ENCODE assay signal across 8 cellular contexts in the genomic region with DNA sequence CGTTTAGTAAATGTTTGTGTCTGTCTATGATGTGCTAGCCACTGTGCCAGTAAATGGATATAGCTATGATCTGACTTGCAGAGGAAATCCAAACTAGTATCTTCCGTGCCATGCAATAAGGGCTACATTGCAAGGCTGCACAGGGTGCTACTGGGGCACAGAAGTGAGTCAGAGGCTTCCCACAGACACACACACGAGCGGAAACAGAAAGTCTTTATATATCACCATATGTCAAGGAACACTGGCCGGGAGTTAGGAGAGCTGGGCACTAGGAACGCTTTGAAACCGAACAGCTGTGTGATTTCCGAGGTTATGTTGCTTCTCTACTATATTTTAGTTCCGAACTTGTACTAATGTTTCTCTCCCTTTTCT. TPM values are rescaled to one million over a fixed set of nuclear protein-coding genes. Genes with fewer than 3 reads are reported as not detected.
DNase-seq lines count a peak whose midpoint lies in the region; ATAC-seq, FAIRE-seq and TF ChIP-seq lines count a peak whose summit lies in the region.
"Not testable (repeated sequence)": the region's sequence is repeated elsewhere in the genome, so short reads cannot be mapped to it uniquely, and the experiment has no call there.

No MANE protein-coding gene starts in this region.

- TF ChIP-seq RAD21 in K562 (CRISPR knock-in tag; conservative IDR thresholded peaks at IDR 0.05 in 1 of 2, IDR thresholded peaks at IDR 0.05 in 1 of 2): not testable (repeated sequence)

- H3K36me3 ChIP-seq in K562 (ENCODE audit: control insufficient read depth, insufficient read depth, low read length): peaks cover 58% of the 10 kb centered on the region
- H3K36me3 ChIP-seq in upper lobe of right lung: peaks cover 45% of the 10 kb centered on the region

- TSS peak; percentile 76 for BruUV-seq in K562 (replicated peaks; lab: Mats Ljungman, UMichigan)

- under 1% methylated on average over 9 of the region's 9 CpGs for WGBS in K562 (ENCODE audit: insufficient coverage, low coverage, missing lambda C conversion rate)

- TF ChIP-seq CTCF in K562 (IDR thresholded peaks at IDR 0.05 in 2 of 3, conservative IDR thresholded peaks at IDR 0.05 in 1 of 3; ENCODE audit: insufficient read depth in 2 of 3, low read depth in 1 of 3, low read length in 3 of 3); fibroblast of villous mesenchyme (IDR thresholded peaks at IDR 0.05; ENCODE audit: insufficient read depth, low read depth, low read length); upper lobe of right lung (IDR thresholded peaks at IDR 0.05): not testable (repeated sequence)

- H2AFZ ChIP-seq in K562 (ENCODE audit: low read depth, low read length): peak overlapping the region; percentile 100

- CTCF ChIA-PET in K562 (lab: Yijun Ruan, JAX; ENCODE audit: low intra/inter-chr PET ratio): not testable (repeated sequence)

- TF ChIP-seq EP300 in K562 (IDR thresholded peaks at IDR 0.05; ENCODE audit: low read length): not testable (repeated sequence)

- peaks cover 37% of the 10 kb centered on the region for H3K79me2 ChIP-seq in K562 (ENCODE audit: control insufficient read depth, insufficient read depth, low read length)

- peak overlapping the region; percentile 97 for H3K27ac ChIP-seq in K562 (ENCODE audit: extremely low read depth, low read depth, low read length)
- H3K27ac ChIP-seq in upper lobe of right lung: peak overlapping the region; percentile 87

- DNase-seq in NCI-H82 (lab: John Stamatoyannopoulos, UW) (peak; percentile 51), K562 (ENCODE audit: extremely low read depth in 1 of 4, low spot score in 3 of 4) (peak in 1 of 4 experiments; percentile 15), fibroblast of villous mesenchyme (ENCODE audit: low read depth) (peak; percentile 72)
- DNase-seq in activated CD4-positive, alpha-beta T cell treated with anti-CD3 and anti-CD28 coated beads, Interleukin-2, amount 50 U/mL, for 1 hour: peak; percentile 14
- DNase-seq in stimulated activated CD4-positive, alpha-beta T cell treated with anti-CD3 and anti-CD28 coated beads, Interleukin-15, amount 100 ng/mL, for 24 hours: peak; percentile 54
- not testable (repeated sequence) for DNase-seq in upper lobe of right lung

- not testable (repeated sequence) for TF ChIP-seq POLR2A in K562 (conservative IDR thresholded peaks at IDR 0.05)

- peaks cover 0 to 19% of the 10 kb centered on the region in 2 experiments; a peak in 3 of 5 replicates for H3K4me1 ChIP-seq in K562 (replicated peaks in 1 of 2; ENCODE audit: control insufficient read depth in 2 of 2, insufficient read depth in 2 of 2, low read length in 2 of 2)
- peaks cover 17% of the 10 kb centered on the region for H3K4me1 ChIP-seq in mononuclear cell (ENCODE audit: insufficient read depth, low read length)
- H3K4me1 ChIP-seq in upper lobe of right lung: peaks cover 17% of the 10 kb centered on the region

- intact Hi-C loops in K562 (cut with micrococcal nuclease); upper lobe of right lung (cut with DNase I): not testable (repeated sequence)

- not testable (repeated sequence) for H3K9me1 ChIP-seq in K562 (ENCODE audit: control insufficient read depth, insufficient read depth, low read length)

- peak overlapping the region; percentile 94 to 95 for H3K9ac ChIP-seq in K562 (ENCODE audit: insufficient read depth in 1 of 2, low read depth in 2 of 2, low read length in 2 of 2)

- H3K4me3 ChIP-seq in GM08714 (ENCODE audit: low read length) (peak overlapping the region; percentile 67), K562 (peak overlapping the region; percentile 96), fibroblast of villous mesenchyme (ENCODE audit: low read depth, low read length) (peak overlapping the region; percentile 93), mononuclear cell (ENCODE audit: low read length) (peak overlapping the region; percentile 83), upper lobe of right lung (peak overlapping the region; percentile 91)

- POLR2A ChIA-PET in K562 (lab: Yijun Ruan, JAX): interaction anchor here (0.7 to 7.0 kb wide), 10 partner anchors 11 to 633 kb away, joined by 3 to 118 read pairs (median 4); partner anchors contain the start of genes P4HA1 and SEC24C

- FAIRE-seq in K562 (lab: Jason Lieb, UNC): peak; percentile 23

- in situ Hi-C loops in K562 (cut with MboI): not testable (repeated sequence)

- peak; percentile 5 for ATAC-seq in K562
- not testable (repeated sequence) for ATAC-seq in upper lobe of right lung

- not testable (repeated sequence) for H3K9me3 ChIP-seq in K562 (replicated peaks; ENCODE audit: control insufficient read depth, insufficient read depth, low read depth, low read length); mononuclear cell (ENCODE audit: low read depth, low read length); upper lobe of right lung

- H4K20me1 ChIP-seq in K562 (replicated peaks; ENCODE audit: control insufficient read depth, insufficient read depth, low read length): not testable (repeated sequence)

- H3K27me3 ChIP-seq in K562 (ENCODE audit: control insufficient read depth in 2 of 2, insufficient read depth in 2 of 2, low read length in 2 of 2); mononuclear cell (ENCODE audit: insufficient read depth, low read length); upper lobe of right lung: not testable (repeated sequence)

- peak overlapping the region; percentile 95 for H3K4me2 ChIP-seq in K562 (ENCODE audit: insufficient read depth, low read length)

RNA-seq across cellular contexts. Expression of gene SEC24C, which starts 14.4 kb away (rescaled TPM):
- 185 and 253 TPM in 2 replicates for total RNA-seq in K562 (2011; cell fraction: chromatin; rRNA removed; ENCODE audit: low replicate concordance)
- total RNA-seq in K562 (2011; cell fraction: nucleolus; rRNA removed): 121 and 131 TPM in 2 replicates
- total RNA-seq in K562 (2011; cell fraction: nucleoplasm; rRNA removed): 132 and 136 TPM in 2 replicates
- total RNA-seq in K562 (2014; rRNA removed): 70.5 and 99.4 TPM in 2 replicates
- total RNA-seq in K562 (2014; rRNA removed; fragmentation: Illumina TruSeq; extraction: Trizol): 48.6 and 48.7 TPM in 2 replicates
- 55.5 and 59.4 TPM in 2 replicates for total RNA-seq in K562 (2015; rRNA removed; fragmentation: Illumina TruSeq; extraction: Trizol)
- total RNA-seq in K562 (2021): 103 and 115 TPM in 2 replicates
- polyA plus RNA-seq in K562 (2011; rRNA removed): 97.4 and 150 TPM in 2 replicates
- polyA plus RNA-seq in K562 (2011; cell fraction: cytosol; rRNA removed): 116 and 140 TPM in 2 replicates
- polyA plus RNA-seq in K562 (2011; cell fraction: nucleus; rRNA removed): 227 TPM in 2 replicates
- 94.4 and 137 TPM in 2 replicates for polyA plus RNA-seq in K562 (2012)
- polyA plus RNA-seq in K562 (2014; fragmentation: Illumina TruSeq; extraction: Trizol): 108 and 110 TPM in 2 replicates
- 10 to 100 TPM; 19.0 to 88.4 TPM for polyA plus RNA-seq in K562 (2014; fragmentation: Nextera tagmentation; extraction: Ambion mirVana)
- polyA plus RNA-seq in K562 (2014; rRNA removed): 64.7 and 68.8 TPM in 2 replicates
- polyA minus RNA-seq in K562 (2011; rRNA and poly(A)+ RNA removed): 164 and 184 TPM in 2 replicates
- polyA minus RNA-seq in K562 (2011; cell fraction: cytosol; rRNA and poly(A)+ RNA removed): 98.3 and 102 TPM in 2 replicates
- 40.7 and 54.6 TPM in 2 replicates for polyA minus RNA-seq in K562 (2011; cell fraction: nucleus; rRNA and poly(A)+ RNA removed)
- total RNA-seq in fibroblast of villous mesenchyme: 42.8 and 54.0 TPM in 2 replicates
- 25.3 TPM for total RNA-seq in mononuclear cell
- 71.0 TPM for total RNA-seq in upper lobe of right lung

RNA-seq across cellular contexts. Expression of gene AGAP5, which starts 31.9 kb away (rescaled TPM):
- 22.4 and 44.9 TPM in 2 replicates for total RNA-seq in K562 (2011; cell fraction: chromatin; rRNA removed; ENCODE audit: low replicate concordance)
- total RNA-seq in K562 (2011; cell fraction: nucleolus; rRNA removed): 12.0 and 15.7 TPM in 2 replicates
- 23.0 and 30.7 TPM in 2 replicates for total RNA-seq in K562 (2011; cell fraction: nucleoplasm; rRNA removed)
- total RNA-seq in K562 (2014; rRNA removed) (1.2 and 3.5 TPM in 2 replicates), K562 (2014; rRNA removed; fragmentation: Illumina TruSeq; extraction: Trizol) (3.7 and 5.3 TPM in 2 replicates), K562 (2015; rRNA removed; fragmentation: Illumina TruSeq; extraction: Trizol) (6.1 and 6.2 TPM in 2 replicates), K562 (2021) (5.1 and 5.6 TPM in 2 replicates), fibroblast of villous mesenchyme (3.0 and 3.9 TPM in 2 replicates), mononuclear cell (1.8 TPM), upper lobe of right lung (9.8 TPM)
- polyA plus RNA-seq in K562 (2011; rRNA removed) (7.5 and 10.1 TPM in 2 replicates), K562 (2014; fragmentation: Illumina TruSeq; extraction: Trizol) (5.4 and 7.0 TPM in 2 replicates), K562 (2014; fragmentation: Nextera tagmentation; extraction: Ambion mirVana) (under 1 TPM; 0.32 to 0.66 TPM), K562 (2014; rRNA removed) (5.0 and 6.8 TPM in 2 replicates)
- polyA plus RNA-seq in K562 (2011; cell fraction: cytosol; rRNA removed): 4.1 and 5.4 TPM in 2 replicates
- polyA plus RNA-seq in K562 (2011; cell fraction: nucleus; rRNA removed): 35.9 and 45.0 TPM in 2 replicates
- 3.9 and 9.2 TPM in 2 replicates for polyA plus RNA-seq in K562 (2012)
- 5.3 and 5.7 TPM in 2 replicates for polyA minus RNA-seq in K562 (2011; rRNA and poly(A)+ RNA removed)
- polyA minus RNA-seq in K562 (2011; cell fraction: cytosol; rRNA and poly(A)+ RNA removed): 1.2 and 2.4 TPM in 2 replicates
- polyA minus RNA-seq in K562 (2011; cell fraction: nucleus; rRNA and poly(A)+ RNA removed): 4.8 and 9.8 TPM in 2 replicates

RNA-seq across cellular contexts. Expression of gene CHCHD1, which starts 52.1 kb away (rescaled TPM):
- total RNA-seq in K562 (2011; cell fraction: chromatin; rRNA removed; ENCODE audit: low replicate concordance): 21.6 and 37.5 TPM in 2 replicates
- total RNA-seq in K562 (2011; cell fraction: nucleolus; rRNA removed): 20.1 and 25.8 TPM in 2 replicates
- 37.9 and 46.2 TPM in 2 replicates for total RNA-seq in K562 (2011; cell fraction: nucleoplasm; rRNA removed)
- total RNA-seq in K562 (2014; rRNA removed) (82.9 and 130 TPM in 2 replicates), K562 (2014; rRNA removed; fragmentation: Illumina TruSeq; extraction: Trizol) (68.2 and 79.6 TPM in 2 replicates), K562 (2015; rRNA removed; fragmentation: Illumina TruSeq; extraction: Trizol) (69.6 and 83.4 TPM in 2 replicates), K562 (2021) (52.9 and 54.9 TPM in 2 replicates), fibroblast of villous mesenchyme (16.8 and 22.5 TPM in 2 replicates), mononuclear cell (4.7 TPM), upper lobe of right lung (19.4 TPM)
- polyA plus RNA-seq in K562 (2011; rRNA removed) (84.9 and 110 TPM in 2 replicates), K562 (2014; fragmentation: Illumina TruSeq; extraction: Trizol) (59.5 and 75.0 TPM in 2 replicates), K562 (2014; fragmentation: Nextera tagmentation; extraction: Ambion mirVana) (100 to 1,000 TPM in 1 of 2 experiments, 10 to 100 TPM in 1; 89.7 to 114 TPM), K562 (2014; rRNA removed) (126 and 135 TPM in 2 replicates)
- polyA plus RNA-seq in K562 (2011; cell fraction: cytosol; rRNA removed): 54.8 and 55.0 TPM in 2 replicates
- polyA plus RNA-seq in K562 (2011; cell fraction: nucleus; rRNA removed): 33.4 and 48.1 TPM in 2 replicates
- 70.3 and 131 TPM in 2 replicates for polyA plus RNA-seq in K562 (2012)
- polyA minus RNA-seq in K562 (2011; rRNA and poly(A)+ RNA removed): 21.0 and 21.1 TPM in 2 replicates
- 11.0 and 14.1 TPM in 2 replicates for polyA minus RNA-seq in K562 (2011; cell fraction: cytosol; rRNA and poly(A)+ RNA removed)
- 11.0 and 27.2 TPM in 2 replicates for polyA minus RNA-seq in K562 (2011; cell fraction: nucleus; rRNA and poly(A)+ RNA removed)

RNA-seq across cellular contexts. Expression of gene ZSWIM8, which starts 55.6 kb away (rescaled TPM):
- 202 and 543 TPM in 2 replicates for total RNA-seq in K562 (2011; cell fraction: chromatin; rRNA removed; ENCODE audit: low replicate concordance)
- 249 and 295 TPM in 2 replicates for total RNA-seq in K562 (2011; cell fraction: nucleolus; rRNA removed)
- total RNA-seq in K562 (2011; cell fraction: nucleoplasm; rRNA removed): 177 and 202 TPM in 2 replicates
- total RNA-seq in K562 (2014; rRNA removed) (21.9 and 34.2 TPM in 2 replicates), K562 (2014; rRNA removed; fragmentation: Illumina TruSeq; extraction: Trizol) (14.9 and 15.0 TPM in 2 replicates), K562 (2015; rRNA removed; fragmentation: Illumina TruSeq; extraction: Trizol) (26.7 and 30.0 TPM in 2 replicates), K562 (2021) (43.4 and 45.6 TPM in 2 replicates), fibroblast of villous mesenchyme (70.2 and 82.5 TPM in 2 replicates), mononuclear cell (30.7 TPM), upper lobe of right lung (117 TPM)
- polyA plus RNA-seq in K562 (2011; rRNA removed) (35.1 and 76.4 TPM in 2 replicates), K562 (2014; fragmentation: Illumina TruSeq; extraction: Trizol) (40.7 and 51.3 TPM in 2 replicates), K562 (2014; fragmentation: Nextera tagmentation; extraction: Ambion mirVana) (1 to 10 TPM; 5.6 to 6.2 TPM), K562 (2014; rRNA removed) (38.4 and 47.8 TPM in 2 replicates)
- polyA plus RNA-seq in K562 (2011; cell fraction: cytosol; rRNA removed): 51.3 and 87.4 TPM in 2 replicates
- 367 and 476 TPM in 2 replicates for polyA plus RNA-seq in K562 (2011; cell fraction: nucleus; rRNA removed)
- 41.4 and 84.7 TPM in 2 replicates for polyA plus RNA-seq in K562 (2012)
- 34.3 and 47.0 TPM in 2 replicates for polyA minus RNA-seq in K562 (2011; rRNA and poly(A)+ RNA removed)
- 38.9 and 42.1 TPM in 2 replicates for polyA minus RNA-seq in K562 (2011; cell fraction: cytosol; rRNA and poly(A)+ RNA removed)
- polyA minus RNA-seq in K562 (2011; cell fraction: nucleus; rRNA and poly(A)+ RNA removed): 56.4 and 72.0 TPM in 2 replicates
